In the genomic region with DNA sequence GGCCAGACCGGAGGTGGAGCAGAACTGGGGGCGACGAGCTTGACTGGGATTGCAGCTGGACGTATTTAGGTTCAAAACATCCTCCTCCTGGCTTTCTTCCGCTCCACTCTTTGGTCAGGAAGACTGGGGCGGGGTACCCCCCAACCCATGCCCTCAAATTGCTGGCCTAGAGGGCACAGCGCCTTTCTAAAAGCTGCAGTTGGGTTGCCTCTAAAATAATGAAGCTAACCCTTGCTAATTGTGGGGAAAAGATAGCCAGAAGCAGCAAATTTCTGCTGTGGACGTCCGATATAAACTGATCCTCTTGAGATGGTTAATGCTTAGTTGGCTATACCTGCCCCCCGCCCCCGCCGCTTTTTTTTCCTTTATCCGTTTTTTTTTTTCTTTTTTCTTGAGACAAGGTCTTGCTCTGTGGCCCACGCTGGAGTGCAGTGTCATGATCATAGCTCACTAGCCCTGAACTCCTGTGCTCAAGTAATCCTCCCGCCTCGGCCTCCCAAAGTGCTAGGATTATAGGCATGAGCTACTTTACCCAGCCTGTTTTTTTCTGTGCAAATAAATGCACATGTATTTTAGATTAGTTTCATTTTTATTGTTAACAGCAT, we compare ENCODE assay signal across 8 cellular contexts. TPM values are rescaled to one million over a fixed set of nuclear protein-coding genes. Genes with fewer than 3 reads are reported as not detected.
DNase-seq lines count a peak whose midpoint lies in the region; ATAC-seq and TF ChIP-seq lines count a peak whose summit lies in the region.

No MANE protein-coding gene starts in this region.

- peak overlapping the region; percentile 99 for H3K9ac ChIP-seq in skeletal muscle satellite cell (ENCODE audit: low read depth, low read length)

- no peak for TF ChIP-seq EP300 in gastroesophageal sphincter (IDR thresholded peaks at IDR 0.05)

- H3K27me3 ChIP-seq in gastroesophageal sphincter, result no peaks in the 10 kb centered on the region
- no peaks in the 10 kb centered on the region for H3K27me3 ChIP-seq in skeletal muscle satellite cell (ENCODE audit: control insufficient read depth, insufficient read depth, low read length)

- H3K4me2 ChIP-seq in skeletal muscle satellite cell (ENCODE audit: low read length), result peak overlapping the region; percentile 90

- H3K27ac ChIP-seq in VCaP (peak overlapping the region; percentile 96), gastroesophageal sphincter (peak overlapping the region; percentile 61 to 91 (median 88))

- peak; percentile 26 for DNase-seq in activated CD4-positive, alpha-beta T cell treated with anti-CD3 and anti-CD28 coated beads for 48 hours
- DNase-seq in activated CD4-positive, alpha-beta T cell treated with anti-CD3 and anti-CD28 coated beads for 4 hours, result no peak
- no peak for DNase-seq in hypothalamus (lab: John Stamatoyannopoulos, UW)

- H3K36me3 ChIP-seq in gastroesophageal sphincter (peaks cover 0 to 24% of the 10 kb centered on the region in 2 donors), skeletal muscle satellite cell (ENCODE audit: insufficient read depth, low read length) (peaks cover 13% of the 10 kb centered on the region)

- peaks cover 0 to 64% (median 17%) of the 10 kb centered on the region in 3 donors for H3K4me1 ChIP-seq in gastroesophageal sphincter
- peaks cover 13% of the 10 kb centered on the region for H3K4me1 ChIP-seq in skeletal muscle satellite cell (ENCODE audit: control insufficient read depth, insufficient read depth, low read length)

- H3K4me3 ChIP-seq in gastroesophageal sphincter, result peak overlapping the region; percentile 77 to 99
- H3K4me3 ChIP-seq in skeletal muscle satellite cell (ENCODE audit: low read length), result peak overlapping the region; percentile 99

- no peak for ATAC-seq in gastroesophageal sphincter
- ATAC-seq in GM18909 (IDR thresholded peaks at IDR 0.05; ENCODE audit: poor library complexity, unreplicated experiment), result no peak
- no peak for ATAC-seq in HG02588 (IDR thresholded peaks at IDR 0.05; ENCODE audit: unreplicated experiment)

- H3K9me3 ChIP-seq in gastroesophageal sphincter (no peaks in the 10 kb centered on the region), skeletal muscle satellite cell (replicated peaks; ENCODE audit: low read length) (no peaks in the 10 kb centered on the region)

- TF ChIP-seq CTCF in VCaP (conservative IDR thresholded peaks at IDR 0.05), result no peak
- TF ChIP-seq CTCF in gastroesophageal sphincter (IDR thresholded peaks at IDR 0.05), result no peak

- TF ChIP-seq POLR2A in gastroesophageal sphincter (IDR thresholded peaks at IDR 0.05), result no peak

- 0 to 6% methylated on average over 2 to 13 of the region's 16 CpGs for WGBS in gastroesophageal sphincter (ENCODE audit: low coverage in 1 of 2), 2 donors

RNA-seq across cellular contexts. Expression of gene CHERP, which starts 0.8 kb away (rescaled TPM):
- 10 to 100 TPM in 1 of 4 donors, 1 to 10 TPM in 3; 5.7 to 12.7 (median 6.6) TPM for total RNA-seq in gastroesophageal sphincter
- total RNA-seq in skeletal muscle satellite cell (2012; rRNA removed), result 7.4 and 8.5 TPM in 2 replicates

RNA-seq across cellular contexts. Expression of gene SLC35E1, which starts 29.2 kb away (rescaled TPM):
- 10 to 100 TPM; 24.9 to 35.5 (median 29.7) TPM for total RNA-seq in gastroesophageal sphincter
- total RNA-seq in skeletal muscle satellite cell (2012; rRNA removed), result 32.2 and 39.3 TPM in 2 replicates

RNA-seq across cellular contexts. Expression of gene C19orf44, which starts 46.8 kb away (rescaled TPM):
- total RNA-seq in gastroesophageal sphincter, result 10 to 100 TPM in 3 of 4 donors, 1 to 10 TPM in 1; 8.1 to 12.3 (median 11.9) TPM
- 3.7 and 3.8 TPM in 2 replicates for total RNA-seq in skeletal muscle satellite cell (2012; rRNA removed)

RNA-seq across cellular contexts. Expression of gene CALR3, which starts 47.0 kb away (rescaled TPM):
- not detected for total RNA-seq in gastroesophageal sphincter
- 0.25 TPM in 1 of 2 replicates, not detected in the other for total RNA-seq in skeletal muscle satellite cell (2012; rRNA removed)
